9 cellular contexts compared by ENCODE assay signal in the genomic region with DNA sequence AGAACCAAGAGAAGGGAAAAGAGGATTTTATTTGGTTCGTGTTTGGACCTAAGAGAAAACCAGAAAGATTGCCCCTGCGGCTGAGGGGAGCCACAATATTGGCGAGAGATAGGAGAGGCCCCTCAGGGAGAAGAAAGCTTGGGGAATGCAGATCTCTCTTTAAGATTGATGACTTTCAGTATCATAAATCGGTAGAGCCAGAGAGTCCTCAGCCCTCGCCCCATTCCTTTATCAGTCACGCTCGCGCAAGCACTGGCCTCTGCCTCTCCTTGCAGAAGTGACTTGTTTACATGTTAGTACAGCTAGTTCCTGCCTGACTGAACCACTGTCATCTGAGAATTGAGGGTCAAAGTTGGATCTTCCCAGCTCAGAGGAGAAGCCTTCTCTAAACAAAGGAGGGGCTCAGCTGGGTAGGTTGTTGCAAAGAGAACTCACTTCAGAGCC. TPM values are rescaled to one million over a fixed set of nuclear protein-coding genes. Genes with fewer than 3 reads are reported as not detected.
A peak's percentile ranks its signal among the peaks of the same experiment; 100 is the strongest.
DNase-seq lines count a peak whose midpoint lies in the region; ATAC-seq and TF ChIP-seq lines count a peak whose summit lies in the region.
"Had no signal": no experiment of that assay in that cellular context is flagged by ENCODE, and none has a peak within 500 bp of the region (broad histone marks: within the 10 kb centered on the region; RNA-seq: fewer than 3 reads in every experiment).

No MANE protein-coding gene starts in this region.

- no TSS peak for BruUV-seq in Caco-2 (replicated peaks; lab: Mats Ljungman, UMichigan)

- CTCF ChIA-PET in Caco-2 (lab: Charles Lee), result interaction anchor here (0.5 to 4.6 kb wide), 41 partner anchors 9 to 746 kb away, joined by 3 to 66 read pairs (median 5); a partner anchor contains a TSS
- CTCF ChIA-PET in activated CD4-positive, alpha-beta memory T cell treated with anti-CD3 and anti-CD28 coated beads for 36 hours (lab: Charles Lee), result interaction anchor here (0.6 to 6.8 kb wide), 66 partner anchors 9 to 987 kb away, joined by 3 to 184 read pairs (median 6); a partner anchor contains a TSS

- POLR2A ChIA-PET in Caco-2 (lab: Charles Lee), result interaction anchor here (0.6 to 2.0 kb wide), 7 partner anchors 14 to 864 kb away, joined by 3 to 24 read pairs (median 5); a partner anchor contains a TSS
- POLR2A ChIA-PET in activated CD4-positive, alpha-beta memory T cell treated with anti-CD3 and anti-CD28 coated beads for 36 hours (lab: Charles Lee), result interaction anchor here (0.7 kb wide), 1 partner anchor 99 kb away, joined by 3 read pairs; no protein-coding TSS in a partner anchor

- H3K27ac Mint-ChIP-seq in Caco-2 (ENCODE audit: unreplicated experiment), result peak overlapping the region; percentile 77
- peak overlapping the region; percentile 76 for H3K27ac Mint-ChIP-seq in osteocyte (ENCODE audit: unreplicated experiment)
- no peak overlapping the region for H3K27ac Mint-ChIP-seq in activated CD4-positive, alpha-beta memory T cell treated with anti-CD3 and anti-CD28 coated beads for 36 hours

- no peaks in the 10 kb centered on the region for H3K79me2 ChIP-seq in fibroblast of lung (ENCODE audit: control insufficient read depth, insufficient read depth, low read length)

- DNase-seq in Caco-2 (peak in 1 of 2 experiments; percentile 82), RWPE2 (ENCODE audit: low spot score) (no peak), fibroblast of lung (ENCODE audit: low read depth in 2 of 2) (peak in 1 of 2 donors; percentile 81), osteocyte (ENCODE audit: extremely low spot score, unreplicated experiment) (no peak), GOT3 (lab: John Stamatoyannopoulos, UW) (no peak)
- DNase-seq in activated T-cell treated with anti-CD3 and anti-CD28 coated beads, Interleukin-2, amount 50 U/mL, for 1 hour, result no peak
- no peak for DNase-seq in activated CD4-positive, alpha-beta memory T cell treated with anti-CD3 and anti-CD28 coated beads for 36 hours

- H3K9me3 ChIP-seq in Caco-2 (no peaks in the 10 kb centered on the region), RWPE2 (ENCODE audit: severe bottlenecking) (no peaks in the 10 kb centered on the region), fibroblast of lung (ENCODE audit: control insufficient read depth, insufficient read depth, low read depth, low read length) (no peaks in the 10 kb centered on the region)

- peaks cover 5% of the 10 kb centered on the region for H3K36me3 Mint-ChIP-seq in Caco-2 (ENCODE audit: insufficient read depth, unreplicated experiment)
- no peaks in the 10 kb centered on the region for H3K36me3 Mint-ChIP-seq in osteocyte (ENCODE audit: unreplicated experiment)
- H3K36me3 Mint-ChIP-seq in activated CD4-positive, alpha-beta memory T cell treated with anti-CD3 and anti-CD28 coated beads for 36 hours, result peaks cover 2% of the 10 kb centered on the region

- H3K4me3 ChIP-seq in Caco-2 (ENCODE audit: low read depth, low read length) (no peak overlapping the region), RWPE2 (ENCODE audit: severe bottlenecking) (no peak overlapping the region), fibroblast of lung (replicated peaks in 1 of 4; ENCODE audit: control extremely low read depth in 1 of 4, insufficient read depth in 1 of 4, low read depth in 3 of 4, low read length in 4 of 4) (no peak overlapping the region)

- H3K27ac ChIP-seq in RWPE2 (ENCODE audit: poor library complexity, severe bottlenecking) (peak overlapping the region; percentile 74), fibroblast of lung (ENCODE audit: insufficient read depth, low read length) (peak overlapping the region; percentile 5)

- peak overlapping the region; percentile 5 for H3K4me3 Mint-ChIP-seq in Caco-2 (ENCODE audit: unreplicated experiment)
- no peak overlapping the region for H3K4me3 Mint-ChIP-seq in osteocyte (ENCODE audit: unreplicated experiment)
- no peak overlapping the region for H3K4me3 Mint-ChIP-seq in activated CD4-positive, alpha-beta memory T cell treated with anti-CD3 and anti-CD28 coated beads for 36 hours

- TF ChIP-seq CTCF in Caco-2 (IDR thresholded peaks at IDR 0.05; ENCODE audit: insufficient read depth in 1 of 2, low read depth in 1 of 2, low read length in 1 of 2, severe bottlenecking in 1 of 2, unreplicated experiment in 1 of 2) (no peak), RWPE2 (IDR thresholded peaks at IDR 0.05; ENCODE audit: poor library complexity, severe bottlenecking) (peak; percentile 48), fibroblast of lung (conservative IDR thresholded peaks at IDR 0.05 in 1 of 2, IDR thresholded peaks at IDR 0.05 in 1 of 2; ENCODE audit: low read depth in 1 of 2, low read length in 2 of 2) (no peak), osteocyte (IDR thresholded peaks at IDR 0.05) (no peak)

- H3K4me2 ChIP-seq in fibroblast of lung (ENCODE audit: extremely low read depth, insufficient read depth, low read length), result no peak overlapping the region

- intact Hi-C loops in Caco-2 (cut with micrococcal nuclease; ENCODE audit: unreplicated experiment), result loop anchor here (1.0 kb wide), 3 partner anchors 19 to 113 kb away; no protein-coding TSS in a partner anchor
- intact Hi-C loops in activated CD4-positive, alpha-beta memory T cell treated with anti-CD3 and anti-CD28 coated beads for 36 hours (cut with micrococcal nuclease), result loop anchor here (1.0 to 2.0 kb wide), 7 partner anchors 30 to 747 kb away; no protein-coding TSS in a partner anchor

- ATAC-seq in RWPE2 (ENCODE audit: low read depth), result no peak
- no peak for ATAC-seq in GM21737 (IDR thresholded peaks at IDR 0.05; ENCODE audit: unreplicated experiment)

- H3K27me3 ChIP-seq in Caco-2 (replicated peaks; ENCODE audit: control insufficient read depth, insufficient read depth, low read length) (no peaks in the 10 kb centered on the region), RWPE2 (ENCODE audit: insufficient read depth, poor library complexity, severe bottlenecking) (no peaks in the 10 kb centered on the region), fibroblast of lung (ENCODE audit: control insufficient read depth, insufficient read depth, low read length) (no peaks in the 10 kb centered on the region)
- H3K27me3 ChIP-seq: BE2C had no signal

- H3K36me3 ChIP-seq in Caco-2 (ENCODE audit: control insufficient read depth, insufficient read depth, low read length), result no peaks in the 10 kb centered on the region
- H3K36me3 ChIP-seq in RWPE2 (ENCODE audit: low read depth), result no peaks in the 10 kb centered on the region
- H3K36me3 ChIP-seq in fibroblast of lung (ENCODE audit: control insufficient read depth, insufficient read depth, low read length), result no peaks in the 10 kb centered on the region
- H3K36me3 ChIP-seq: BE2C had no signal

- no peaks in the 10 kb centered on the region for H4K20me1 ChIP-seq in fibroblast of lung (ENCODE audit: control insufficient read depth, extremely low read depth, insufficient read depth, low read length)

- H3K9me3 Mint-ChIP-seq in Caco-2 (ENCODE audit: unreplicated experiment), result peaks cover 19% of the 10 kb centered on the region
- peaks cover 7% of the 10 kb centered on the region for H3K9me3 Mint-ChIP-seq in osteocyte (ENCODE audit: unreplicated experiment)
- H3K9me3 Mint-ChIP-seq in activated CD4-positive, alpha-beta memory T cell treated with anti-CD3 and anti-CD28 coated beads for 36 hours, result peaks cover 9% of the 10 kb centered on the region

- H3K4me1 Mint-ChIP-seq in Caco-2 (ENCODE audit: low read depth, unreplicated experiment) (peaks cover 50% of the 10 kb centered on the region), osteocyte (ENCODE audit: unreplicated experiment) (peaks cover 37% of the 10 kb centered on the region)
- peaks cover 21% of the 10 kb centered on the region for H3K4me1 Mint-ChIP-seq in activated CD4-positive, alpha-beta memory T cell treated with anti-CD3 and anti-CD28 coated beads for 36 hours (ENCODE audit: low read depth)

- H2AFZ ChIP-seq in fibroblast of lung (ENCODE audit: low read length), result no peak overlapping the region

- H3K27me3 Mint-ChIP-seq in Caco-2 (ENCODE audit: insufficient read depth, unreplicated experiment), result no peaks in the 10 kb centered on the region
- H3K27me3 Mint-ChIP-seq in osteocyte (ENCODE audit: unreplicated experiment), result no peaks in the 10 kb centered on the region
- H3K27me3 Mint-ChIP-seq in activated CD4-positive, alpha-beta memory T cell treated with anti-CD3 and anti-CD28 coated beads for 36 hours, result peaks cover 7% of the 10 kb centered on the region

- peaks cover 41% of the 10 kb centered on the region for H3K4me1 ChIP-seq in Caco-2
- H3K4me1 ChIP-seq in RWPE2 (ENCODE audit: insufficient read depth, poor library complexity, severe bottlenecking), result peaks cover 25% of the 10 kb centered on the region
- peaks cover 19% of the 10 kb centered on the region for H3K4me1 ChIP-seq in fibroblast of lung (ENCODE audit: control insufficient read depth, extremely low read depth, insufficient read depth, low read length)

- H3K9ac ChIP-seq in fibroblast of lung (ENCODE audit: insufficient read depth, low read length), result no peak overlapping the region

RNA-seq across cellular contexts. Expression of a gene that starts 21.5 kb away (rescaled TPM):
- total RNA-seq in Caco-2 (2022) (975 and 1,121 TPM in 2 replicates), fibroblast of lung (11.6 and 22.3 TPM in 2 replicates), osteocyte (0.65 and 1.5 TPM in 2 replicates)
- 8.1 and 32.6 TPM in 2 replicates for polyA plus RNA-seq in fibroblast of lung
- 9.7 and 37.9 TPM in 2 replicates for polyA plus RNA-seq in fibroblast of lung (2012)
- polyA minus RNA-seq in fibroblast of lung (ENCODE audit: low replicate concordance), result 11.5 and 39.4 TPM in 2 replicates
- not detected for total RNA-seq in activated CD4-positive, alpha-beta memory T cell treated with anti-CD3 and anti-CD28 coated beads for 36 hours

RNA-seq across cellular contexts. Expression of a gene that starts 22.2 kb away (rescaled TPM):
- total RNA-seq in Caco-2 (2022), result not detected in 2 replicates
- not detected in 2 replicates for total RNA-seq in fibroblast of lung
- polyA plus RNA-seq in fibroblast of lung, result not detected in 2 replicates
- not detected in 2 replicates for polyA plus RNA-seq in fibroblast of lung (2012)
- not detected in 2 replicates for polyA minus RNA-seq in fibroblast of lung (ENCODE audit: low replicate concordance)
- total RNA-seq in osteocyte, result 0.30 TPM in 1 of 2 replicates, not detected in the other
- not detected for total RNA-seq in activated CD4-positive, alpha-beta memory T cell treated with anti-CD3 and anti-CD28 coated beads for 36 hours

RNA-seq across cellular contexts. Expression of a gene that starts 30.9 kb away (rescaled TPM):
- total RNA-seq in Caco-2 (2022) (5.3 and 10.5 TPM in 2 replicates), fibroblast of lung (0.17 TPM in 1 of 2 replicates, not detected in the other), osteocyte (not detected in 2 replicates)
- 0.47 and 1.8 TPM in 2 replicates for polyA plus RNA-seq in fibroblast of lung
- polyA plus RNA-seq in fibroblast of lung (2012), result 1.0 TPM in 1 of 2 replicates, not detected in the other
- polyA minus RNA-seq in fibroblast of lung (ENCODE audit: low replicate concordance), result 7.9 TPM in 1 of 2 replicates, not detected in the other
- not detected for total RNA-seq in activated CD4-positive, alpha-beta memory T cell treated with anti-CD3 and anti-CD28 coated beads for 36 hours

RNA-seq across cellular contexts. Expression of a gene that starts 37.1 kb away (rescaled TPM):
- total RNA-seq in Caco-2 (2022), result not detected in 2 replicates
- total RNA-seq in fibroblast of lung, result not detected in 2 replicates
- polyA plus RNA-seq in fibroblast of lung, result 0.62 and 0.94 TPM in 2 replicates
- polyA plus RNA-seq in fibroblast of lung (2012), result 0.14 and 0.15 TPM in 2 replicates
- 0.33 TPM in 1 of 2 replicates, not detected in the other for polyA minus RNA-seq in fibroblast of lung (ENCODE audit: low replicate concordance)
- total RNA-seq in osteocyte, result not detected in 2 replicates
- not detected for total RNA-seq in activated CD4-positive, alpha-beta memory T cell treated with anti-CD3 and anti-CD28 coated beads for 36 hours

RNA-seq across cellular contexts. Expression of a gene that starts 44.2 kb away (rescaled TPM):
- total RNA-seq in Caco-2 (2022), result 0.35 TPM in 1 of 2 replicates, not detected in the other
- not detected in 2 replicates for total RNA-seq in fibroblast of lung
- polyA plus RNA-seq in fibroblast of lung, result 0.03 TPM in 1 of 2 replicates, not detected in the other
- polyA plus RNA-seq in fibroblast of lung (2012), result not detected in 2 replicates
- not detected in 2 replicates for polyA minus RNA-seq in fibroblast of lung (ENCODE audit: low replicate concordance)
- not detected in 2 replicates for total RNA-seq in osteocyte
- total RNA-seq in activated CD4-positive, alpha-beta memory T cell treated with anti-CD3 and anti-CD28 coated beads for 36 hours, result not detected

Comparison
In these comparisons a context has a peak if more than half of its experiments do, and no peak if none do; other contexts are left out.
1. RNA of a gene that starts 21.5 kb away (total RNA-seq): 975 to 1,121 TPM in Caco-2; 11.6 to 22.3 TPM in fibroblast of lung, 0.65 to 1.5 TPM in osteocyte and not detected in activated CD4-positive, alpha-beta memory T cell treated with anti-CD3 and anti-CD28 coated beads for 36 hours; every median in the first group is over 10 times any median in the second.